Comparison of ENCODE assay signal across 8 cellular contexts in the genomic region with DNA sequence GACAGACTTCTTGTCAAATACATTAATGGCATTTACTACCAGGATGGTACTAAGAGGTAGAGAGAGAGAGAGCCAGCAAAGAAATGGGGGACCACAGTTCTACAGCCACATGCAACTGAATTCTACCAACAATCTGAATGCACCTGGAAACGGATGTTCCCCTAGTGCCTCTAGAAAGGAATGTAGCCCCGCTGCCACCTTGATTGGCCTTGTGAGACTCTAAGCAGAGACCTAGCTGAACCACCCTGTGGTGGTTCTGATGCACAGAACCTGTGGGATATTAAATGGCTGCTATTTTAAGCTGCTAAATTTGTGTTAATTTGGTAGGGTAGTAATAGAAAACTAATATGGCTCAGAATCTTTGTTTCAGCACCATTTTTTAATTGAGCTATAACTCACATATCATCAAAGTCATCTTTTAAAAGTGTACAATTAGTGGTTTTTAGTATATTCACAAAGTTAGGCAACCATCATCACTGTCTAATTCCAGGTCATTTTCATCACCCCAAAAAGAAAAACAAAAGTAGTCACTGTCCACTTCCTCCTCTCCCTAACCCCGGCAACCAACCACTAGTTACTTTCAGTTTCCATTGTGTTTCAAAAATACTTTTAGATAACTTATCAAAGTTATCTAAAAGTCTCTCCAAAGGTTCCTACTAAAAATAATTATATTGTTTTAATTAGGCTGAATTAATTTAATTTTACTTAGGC. TPM values are rescaled to one million over a fixed set of nuclear protein-coding genes. Genes with fewer than 3 reads are reported as not detected.
DNase-seq lines count a peak whose midpoint lies in the region; ATAC-seq and TF ChIP-seq lines count a peak whose summit lies in the region.

No MANE protein-coding gene starts in this region.

- peak; percentile 17 for DNase-seq in Daoy (ENCODE audit: low read depth)
- DNase-seq in central memory CD4-positive, alpha-beta T cell = peak; percentile 18
- no peak for DNase-seq in adrenal gland
- no peak for DNase-seq in tibial nerve (ENCODE audit: low spot score in 2 of 2)
- DNase-seq in activated CD4-positive, alpha-beta T cell treated with anti-CD3 and anti-CD28 coated beads, Interleukin-2, amount 50 U/mL, for 1 hour = no peak
- DNase-seq in DMS114 treated with DMSO at 0.1 percent for 48 hours (lab: John Stamatoyannopoulos, UW; ENCODE audit: unreplicated experiment) = no peak

- H3K4me3 ChIP-seq in adrenal gland (peak overlapping the region in 1 of 4 donors; percentile 3), tibial nerve (peak overlapping the region in 1 of 4 donors; percentile 23)

- H3K27ac ChIP-seq in adrenal gland (no peak overlapping the region), tibial nerve (peak overlapping the region in 1 of 4 donors; percentile 15)

- intact Hi-C loops in adrenal gland (cut with DNase I) = no loop called here

- H3K9me3 ChIP-seq in adrenal gland (replicated peaks in 1 of 3) (no peaks in the 10 kb centered on the region), tibial nerve (no peaks in the 10 kb centered on the region)

- H3K36me3 ChIP-seq in adrenal gland (replicated peaks in 1 of 2) (peaks cover 0 to 25% of the 10 kb centered on the region in 2 donors), tibial nerve (peaks cover 0 to 90% (median 2%) of the 10 kb centered on the region in 3 donors)

- TF ChIP-seq POLR2A in adrenal gland (IDR thresholded peaks at IDR 0.05) (no peak), tibial nerve (IDR thresholded peaks at IDR 0.05) (no peak)

- no peaks in the 10 kb centered on the region for H3K27me3 ChIP-seq in adrenal gland
- no peaks in the 10 kb centered on the region for H3K27me3 ChIP-seq in tibial nerve

- H3K4me1 ChIP-seq in adrenal gland (replicated peaks in 1 of 2) (peaks cover 0 to 6% of the 10 kb centered on the region in 2 donors), tibial nerve (peaks cover 0 to 4% (median 0%) of the 10 kb centered on the region in 4 donors)

- TF ChIP-seq CTCF in adrenal gland (IDR thresholded peaks at IDR 0.05) (no peak), tibial nerve (IDR thresholded peaks at IDR 0.05) (no peak)

- ATAC-seq in GM21360 (IDR thresholded peaks at IDR 0.05; ENCODE audit: unreplicated experiment) (peak; percentile 72), HG03575 (IDR thresholded peaks at IDR 0.05; ENCODE audit: extremely low read depth, insufficient number of reproducible peaks, low FRiP score, unreplicated experiment) (peak; percentile 47)

- TF ChIP-seq EP300 in tibial nerve (IDR thresholded peaks at IDR 0.05) = no peak

- WGBS in adrenal gland, 4 donors = 68 to 78% (median 75%) methylated on average over 3 of the region's 3 CpGs
- WGBS in tibial nerve, 2 donors = 71 to 76% methylated on average over 3 of the region's 3 CpGs

RNA-seq across cellular contexts. Expression of gene CPLANE1, which starts 51.7 kb away (rescaled TPM):
- total RNA-seq in Daoy (2014; rRNA removed; shearing (Covaris generic)) = 3.7 and 5.1 TPM in 2 replicates
- total RNA-seq in adrenal gland (10 to 100 TPM in 6 of 8 donors, 1 to 10 TPM in 2; 7.4 to 29.7 (median 14.4) TPM), tibial nerve (10 to 100 TPM; 50.0 to 80.0 (median 61.1) TPM)
- polyA plus RNA-seq in adrenal gland = 10 to 100 TPM in 2 of 3 donors, 1 to 10 TPM in 1; 3.8 to 11.9 (median 10.4) TPM

Comparison
In these comparisons a context has a peak if more than half of its experiments do, and no peak if none do; other contexts are left out.
1. DNase-seq: peak in Daoy (single experiment) and central memory CD4-positive, alpha-beta T cell (single experiment); none in adrenal gland (0 of 7), tibial nerve (0 of 2), activated CD4-positive, alpha-beta T cell treated with anti-CD3 and anti-CD28 coated beads, Interleukin-2, amount 50 U/mL, for 1 hour (single experiment) and DMS114 treated with DMSO at 0.1 percent for 48 hours (single experiment).